In the genomic region with DNA sequence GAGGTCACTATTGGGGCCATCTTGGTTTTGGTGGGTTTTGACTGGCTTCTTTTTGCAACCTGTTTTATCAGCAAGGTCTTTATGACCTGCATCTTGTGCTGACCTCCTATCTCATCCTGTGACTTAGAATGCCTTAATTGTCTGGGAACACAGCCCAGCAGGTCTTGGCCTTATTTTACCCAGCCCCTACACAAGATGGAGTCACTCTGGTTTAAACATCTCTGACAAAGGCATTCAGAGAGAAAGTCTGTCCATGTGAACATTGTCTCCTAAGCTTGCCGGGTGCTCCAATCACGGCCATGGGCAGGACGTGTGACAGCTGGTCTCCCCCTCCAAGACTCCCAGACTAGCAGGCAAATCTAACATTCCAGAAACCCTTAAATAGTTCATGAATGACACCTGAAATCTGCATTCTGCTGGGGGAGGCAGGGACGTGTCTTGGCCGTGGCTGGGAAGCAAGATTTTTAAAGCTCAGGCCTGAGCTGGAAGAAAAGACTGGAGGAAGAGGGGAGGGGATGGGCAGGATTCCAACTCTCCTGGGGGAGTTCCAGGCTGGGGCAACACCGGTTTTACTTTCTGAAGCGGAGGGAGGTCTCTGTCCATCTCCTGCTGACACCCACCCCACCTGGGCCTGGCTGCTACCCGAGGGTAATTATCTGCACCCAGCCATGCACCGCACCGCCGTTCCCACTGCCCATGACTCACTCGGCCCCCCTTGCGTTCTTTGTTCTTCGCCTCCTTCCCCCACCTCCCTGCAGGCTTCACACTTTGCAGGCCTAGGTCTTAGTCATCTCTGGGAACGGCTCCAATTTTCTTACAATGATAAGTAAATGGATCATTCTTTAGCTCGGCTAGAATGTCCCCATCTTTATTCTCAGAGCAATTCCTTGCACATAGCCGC, we compare ENCODE assay signal across 9 cellular contexts. TPM values are rescaled to one million over a fixed set of nuclear protein-coding genes. Genes with fewer than 3 reads are reported as not detected.
DNase-seq lines count a peak whose midpoint lies in the region; ATAC-seq and TF ChIP-seq lines count a peak whose summit lies in the region.
"Had no signal": no experiment of that assay in that cellular context is flagged by ENCODE, and none has a peak within 500 bp of the region (broad histone marks: within the 10 kb centered on the region; RNA-seq: fewer than 3 reads in every experiment).

No MANE protein-coding gene starts in this region.

- H3K4me1 ChIP-seq in adipocyte (ENCODE audit: control insufficient read depth, insufficient read depth, low read length) (peaks cover 7% of the 10 kb centered on the region), right atrium auricular region (peaks cover 0 to 10% of the 10 kb centered on the region in 2 donors)

- DNase-seq in AG08395 (ENCODE audit: low spot score) (peak; percentile 75), HUDEP-2 (lab: John Stamatoyannopoulos, UW; ENCODE audit: unreplicated experiment in 76 of 76) (peak in 75 of 76 experiments; percentile 27 to 97 (median 92)), adipocyte (ENCODE audit: low read depth) (peak; percentile 65), right atrium auricular region (ENCODE audit: low spot score) (peak; percentile 73), retinal pigment epithelial cell (ENCODE audit: low read depth) (peak; percentile 97)
- no peak for DNase-seq in activated CD4-positive, CD25-positive, alpha-beta regulatory T cell treated with anti-CD3 and anti-CD28 coated beads, Interleukin-2, amount 50 U/mL, for 72 hours
- no peak for DNase-seq in activated naive CD4-positive, alpha-beta T cell treated with anti-CD3 and anti-CD28 coated beads, Interleukin-2, amount 50 U/mL, for 16 hours

- no peaks in the 10 kb centered on the region for H3K36me3 ChIP-seq in adipocyte (ENCODE audit: control insufficient read depth, insufficient read depth, low read length, severe bottlenecking)
- no peaks in the 10 kb centered on the region for H3K36me3 ChIP-seq in right atrium auricular region
- H3K36me3 ChIP-seq: tibial artery had no signal

- no peaks in the 10 kb centered on the region for H3K27me3 ChIP-seq in adipocyte (replicated peaks; ENCODE audit: control insufficient read depth, insufficient read depth, low read length)
- no peaks in the 10 kb centered on the region for H3K27me3 ChIP-seq in right atrium auricular region
- H3K27me3 ChIP-seq: tibial artery had no signal

- no peak overlapping the region for H3K4me3 ChIP-seq in adipocyte (ENCODE audit: low read length)
- H3K4me3 ChIP-seq in right atrium auricular region, result no peak overlapping the region
- peak overlapping the region; percentile 8 for H3K4me3 ChIP-seq in retinal pigment epithelial cell (ENCODE audit: low read length)
- H3K4me3 ChIP-seq: tibial artery had no signal

- ATAC-seq in HG03139 (IDR thresholded peaks at IDR 0.05; ENCODE audit: unreplicated experiment), result no peak

- TF ChIP-seq CTCF in right atrium auricular region (IDR thresholded peaks at IDR 0.05), result no peak
- no peak for TF ChIP-seq CTCF in retinal pigment epithelial cell (conservative IDR thresholded peaks at IDR 0.05; ENCODE audit: low read depth, low read length)

- H3K9me3 ChIP-seq in adipocyte (ENCODE audit: control insufficient read depth, low read length) (no peaks in the 10 kb centered on the region), right atrium auricular region (no peaks in the 10 kb centered on the region)
- H3K9me3 ChIP-seq: tibial artery had no signal

- H3K27ac ChIP-seq in right atrium auricular region, result no peak overlapping the region
- H3K27ac ChIP-seq: tibial artery had no signal

- no peak overlapping the region for H3K9ac ChIP-seq in adipocyte (ENCODE audit: low read length)

RNA-seq across cellular contexts. Expression of gene OR1M1, which starts 11.5 kb away (rescaled TPM):
- not detected for total RNA-seq in right atrium auricular region

RNA-seq across cellular contexts. Expression of gene OR7G2, which starts 32.0 kb away (rescaled TPM):
- total RNA-seq in right atrium auricular region, result not detected

RNA-seq across cellular contexts. Expression of gene OR7G1, which starts 40.2 kb away (rescaled TPM):
- not detected for total RNA-seq in right atrium auricular region

RNA-seq across cellular contexts. Expression of gene OR7G3, which starts 51.4 kb away (rescaled TPM):
- not detected for total RNA-seq in right atrium auricular region

Comparison
In these comparisons a context has a peak if more than half of its experiments do, and no peak if none do; other contexts are left out.
1. DNase-seq: peak in AG08395 (single experiment), HUDEP-2 (75 of 76), adipocyte (single experiment), right atrium auricular region (single experiment) and retinal pigment epithelial cell (single experiment); none in activated CD4-positive, CD25-positive, alpha-beta regulatory T cell treated with anti-CD3 and anti-CD28 coated beads, Interleukin-2, amount 50 U/mL, for 72 hours (single experiment) and activated naive CD4-positive, alpha-beta T cell treated with anti-CD3 and anti-CD28 coated beads, Interleukin-2, amount 50 U/mL, for 16 hours (single experiment).